Comparison of ENCODE assay signal across 1 cellular context in genomic region chr5:611731-612486, GRCh38.
TF ChIP-seq lines count a peak whose summit lies in the region.

Gene CEP72, plus strand, starts transcription at chr5:612340. Its CDS starts 22 bp downstream, at chr5:612362.

TF ChIP-seq in HepG2, 621 proteins besides CTCF, POLR2A, EP300 and RAD21 (continued from another document):
- TF ChIP-seq ZNF687 (CRISPR knock-in tag; IDR thresholded peaks at IDR 0.05) (peak; percentile 49), POGK (CRISPR knock-in tag; conservative IDR thresholded peaks at IDR 0.05) (no peak), PBX3 (CRISPR knock-in tag; IDR thresholded peaks at IDR 0.05; ENCODE audit: borderline replicate concordance) (no peak), NFE2 (CRISPR knock-in tag; IDR thresholded peaks at IDR 0.05) (no peak), ZNF777 (CRISPR knock-in tag; IDR thresholded peaks at IDR 0.05) (peak; percentile 90), BRD4 (CRISPR knock-in tag; IDR thresholded peaks at IDR 0.05) (no peak), ZNF510 (CRISPR knock-in tag; IDR thresholded peaks at IDR 0.05; ENCODE audit: low read depth) (no peak), IRF9 (CRISPR knock-in tag; IDR thresholded peaks at IDR 0.05; ENCODE audit: borderline replicate concordance) (no peak), SP2 (CRISPR knock-in tag; IDR thresholded peaks at IDR 0.05) (peak; percentile 31; the same call in 1 of the 2 replicates), ARID3A (IDR thresholded peaks at IDR 0.05; ENCODE audit: low read depth, low read length) (no peak), ZNF382 (CRISPR knock-in tag; IDR thresholded peaks at IDR 0.05; ENCODE audit: borderline replicate concordance) (no peak), ZNF136 (CRISPR knock-in tag; IDR thresholded peaks at IDR 0.05; ENCODE audit: low read depth) (no peak), AKNA (CRISPR knock-in tag; IDR thresholded peaks at IDR 0.05; ENCODE audit: borderline replicate concordance) (no peak), ATF1 (CRISPR knock-in tag; IDR thresholded peaks at IDR 0.05) (no peak)
TF ChIP-seq in HepG2: peak in this region for 36.
